19 cellular contexts compared by ENCODE assay signal in the genomic region with DNA sequence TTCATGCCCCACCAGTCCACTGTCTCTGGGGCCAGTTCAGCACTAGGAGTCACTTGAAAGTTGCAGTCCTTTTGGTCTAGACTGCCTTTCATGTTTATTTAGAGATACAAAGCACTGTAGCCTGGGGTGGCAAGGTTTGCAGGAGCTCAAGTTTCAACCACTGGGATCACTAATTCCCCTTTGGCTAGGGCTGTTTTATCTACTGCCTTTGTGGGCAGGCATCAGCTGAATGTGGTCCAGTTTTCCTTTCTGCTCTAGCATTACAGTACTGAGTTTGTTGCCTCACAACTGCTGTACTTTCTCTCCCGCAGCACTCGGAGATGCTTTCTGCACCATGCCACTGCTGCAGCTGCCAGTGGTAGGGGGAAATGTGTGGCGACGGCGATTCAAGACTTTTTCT.
"Had no signal": no experiment of that assay in that cellular context is flagged by ENCODE, and none has a peak within 500 bp of the region (broad histone marks: within the 10 kb centered on the region; RNA-seq: fewer than 3 reads in every experiment).

No MANE protein-coding gene starts in this region.

- H3K9me3 ChIP-seq: ovary, sigmoid colon, testis, upper lobe of left lung had no signal

- H3K27me3 ChIP-seq: ovary, sigmoid colon, testis, upper lobe of left lung had no signal

- H3K27ac ChIP-seq: ovary, sigmoid colon, testis, upper lobe of left lung had no signal

- H3K36me3 ChIP-seq: ovary, sigmoid colon, upper lobe of left lung had no signal

- H3K4me1 Mint-ChIP-seq: activated CD4-positive, alpha-beta T cell treated with anti-CD3 and anti-CD28 coated beads, Interleukin-2, amount 10 ng/mL, durations not matched to agents 24 days and 14 days; activated naive CD8-positive, alpha-beta T cell treated with anti-CD3 and anti-CD28 coated beads for 36 hours; brain; central memory CD8-positive, alpha-beta T cell; neural crest cell; stimulated activated naive CD8-positive, alpha-beta T cell treated with anti-CD3 and anti-CD28 coated beads, Interleukin-15, amount 100 ng/mL, for 72 hours; T-helper 17 cell had no signal

- H3K4me3 ChIP-seq: ovary, sigmoid colon, testis, upper lobe of left lung had no signal

- H3K27ac Mint-ChIP-seq: activated CD4-positive, alpha-beta T cell treated with anti-CD3 and anti-CD28 coated beads, Interleukin-2, amount 10 ng/mL, durations not matched to agents 24 days and 14 days; activated naive CD8-positive, alpha-beta T cell treated with anti-CD3 and anti-CD28 coated beads for 36 hours; activated T-cell treated with anti-CD3 and anti-CD28 coated beads, Interleukin-2, amount 50 U/mL, for 72 hours; brain; stimulated activated naive CD8-positive, alpha-beta T cell treated with anti-CD3 and anti-CD28 coated beads, Interleukin-15, amount 100 ng/mL, for 72 hours; T-helper 17 cell had no signal

- H3K4me3 Mint-ChIP-seq: activated CD4-positive, alpha-beta T cell treated with anti-CD3 and anti-CD28 coated beads, Interleukin-2, amount 10 ng/mL, durations not matched to agents 24 days and 14 days; activated naive CD8-positive, alpha-beta T cell treated with anti-CD3 and anti-CD28 coated beads for 36 hours; activated T-cell treated with anti-CD3 and anti-CD28 coated beads, Interleukin-2, amount 50 U/mL, for 72 hours; brain; central memory CD8-positive, alpha-beta T cell; neural crest cell; stimulated activated naive CD8-positive, alpha-beta T cell treated with anti-CD3 and anti-CD28 coated beads, Interleukin-15, amount 100 ng/mL, for 72 hours; T-helper 17 cell had no signal

- H3K27me3 Mint-ChIP-seq: activated CD4-positive, alpha-beta T cell treated with anti-CD3 and anti-CD28 coated beads, Interleukin-2, amount 10 ng/mL, durations not matched to agents 24 days and 14 days; activated naive CD8-positive, alpha-beta T cell treated with anti-CD3 and anti-CD28 coated beads for 36 hours; central memory CD8-positive, alpha-beta T cell; stimulated activated naive CD8-positive, alpha-beta T cell treated with anti-CD3 and anti-CD28 coated beads, Interleukin-15, amount 100 ng/mL, for 72 hours; T-helper 17 cell had no signal

- H3K36me3 Mint-ChIP-seq: activated naive CD8-positive, alpha-beta T cell treated with anti-CD3 and anti-CD28 coated beads for 36 hours; brain had no signal

- H3K9me3 Mint-ChIP-seq: activated CD4-positive, alpha-beta T cell treated with anti-CD3 and anti-CD28 coated beads, Interleukin-2, amount 10 ng/mL, durations not matched to agents 24 days and 14 days; activated naive CD8-positive, alpha-beta T cell treated with anti-CD3 and anti-CD28 coated beads for 36 hours; activated T-cell treated with anti-CD3 and anti-CD28 coated beads, Interleukin-2, amount 50 U/mL, for 72 hours; brain; central memory CD8-positive, alpha-beta T cell; stimulated activated naive CD8-positive, alpha-beta T cell treated with anti-CD3 and anti-CD28 coated beads, Interleukin-15, amount 100 ng/mL, for 72 hours had no signal

- DNase-seq: activated CD4-positive, alpha-beta T cell treated with anti-CD3 and anti-CD28 coated beads, Interleukin-2, amount 10 ng/mL, durations not matched to agents 24 days and 14 days; activated CD4-positive, CD25-positive, alpha-beta regulatory T cell; activated CD8-positive, alpha-beta memory T cell treated with anti-CD3 and anti-CD28 coated beads, Interleukin-2, amount 50 U/mL, for 48 hours; activated gamma-delta T cell treated with Interleukin-2 at 50 U/mL for 16 hours; activated naive CD8-positive, alpha-beta T cell treated with anti-CD3 and anti-CD28 coated beads for 36 hours; activated T-cell treated with anti-CD3 and anti-CD28 coated beads, Interleukin-2, amount 50 U/mL, for 72 hours; cortex of kidney; effector CD8-positive, alpha-beta T cell; foreskin fibroblast; ovary; sigmoid colon; stimulated activated CD4-positive, alpha-beta T cell treated with anti-CD3 and anti-CD28 coated beads, Interleukin-1b, Interleukin-23, amount 100 ng/mL, for 48 hours; stimulated activated naive CD8-positive, alpha-beta T cell treated with anti-CD3 and anti-CD28 coated beads, Interleukin-15, amount 100 ng/mL, for 72 hours; T-helper 17 cell; testis; upper lobe of left lung had no signal

- H3K4me1 ChIP-seq: sigmoid colon, testis, upper lobe of left lung had no signal
